Comparison of ENCODE assay signal across 2 cellular contexts in the genomic region with DNA sequence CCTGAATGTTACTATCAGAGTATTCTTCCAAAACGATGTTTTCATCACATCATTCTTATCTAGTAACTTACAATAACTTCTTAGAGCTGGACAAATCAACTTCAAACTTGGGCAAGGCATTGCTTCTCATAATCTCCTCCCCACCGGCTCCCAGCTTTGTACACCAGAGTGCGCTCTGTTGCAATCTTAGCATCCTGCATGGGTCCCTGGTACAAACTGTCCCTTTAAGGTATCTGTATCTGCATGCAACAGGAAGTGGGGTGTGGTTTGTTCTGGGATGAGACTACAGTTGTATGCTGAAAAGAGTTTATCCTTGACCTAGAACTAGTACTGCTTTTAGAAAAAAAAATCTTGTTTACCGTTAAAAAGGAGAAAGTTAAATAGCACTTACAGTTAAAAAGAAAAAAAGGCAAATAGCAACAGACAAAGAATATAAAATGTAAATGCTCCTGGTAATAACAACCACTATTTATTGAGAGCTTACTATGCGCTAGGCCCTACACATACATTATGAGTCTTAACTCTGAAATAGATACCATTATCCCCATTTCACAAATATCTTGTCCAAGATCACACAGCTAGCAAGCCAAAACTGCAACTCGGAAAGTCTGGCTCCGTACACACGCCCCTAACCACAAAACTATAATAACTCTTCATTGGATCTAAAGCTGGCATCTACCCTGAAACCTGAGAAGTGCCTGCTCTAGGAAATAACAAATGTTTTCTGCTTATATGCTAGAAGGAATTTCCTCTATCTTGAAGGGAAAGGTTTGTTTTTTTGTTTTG.
TF ChIP-seq lines count a peak whose summit lies in the region.

No MANE protein-coding gene starts in this region.

TF ChIP-seq in A549, 52 proteins besides CTCF, POLR2A, EP300 and RAD21 (continued from another document):
- TF ChIP-seq, protein P1, sequence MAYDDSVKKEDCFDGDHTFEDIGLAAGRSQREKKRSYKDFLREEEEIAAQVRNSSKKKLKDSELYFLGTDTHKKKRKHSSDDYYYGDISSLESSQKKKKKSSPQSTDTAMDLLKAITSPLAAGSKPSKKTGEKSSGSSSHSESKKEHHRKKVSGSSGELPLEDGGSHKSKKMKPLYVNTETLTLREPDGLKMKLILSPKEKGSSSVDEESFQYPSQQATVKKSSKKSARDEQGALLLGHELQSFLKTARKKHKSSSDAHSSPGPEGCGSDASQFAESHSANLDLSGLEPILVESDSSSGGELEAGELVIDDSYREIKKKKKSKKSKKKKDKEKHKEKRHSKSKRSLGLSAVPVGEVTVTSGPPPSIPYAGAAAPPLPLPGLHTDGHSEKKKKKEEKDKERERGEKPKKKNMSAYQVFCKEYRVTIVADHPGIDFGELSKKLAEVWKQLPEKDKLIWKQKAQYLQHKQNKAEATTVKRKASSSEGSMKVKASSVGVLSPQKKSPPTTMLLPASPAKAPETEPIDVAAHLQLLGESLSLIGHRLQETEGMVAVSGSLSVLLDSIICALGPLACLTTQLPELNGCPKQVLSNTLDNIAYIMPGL (CRISPR knock-in tag; IDR thresholded peaks at IDR 0.05; ENCODE audit: borderline replicate concordance): no peak
- TF ChIP-seq RARB (CRISPR knock-in tag; IDR thresholded peaks at IDR 0.05) (no peak), REST (IDR thresholded peaks at IDR 0.05) (no peak)

TF ChIP-seq in endothelial cell of umbilical vein, 7 proteins besides CTCF, POLR2A, EP300 and RAD21 (continued from another document):
- TF ChIP-seq MAX (IDR thresholded peaks at IDR 0.05; ENCODE audit: insufficient read depth, insufficient read length): no peak
